In genomic region chr19:12712056-12712455, GRCh38 we compare ENCODE assay signal across 11 cellular contexts. TPM values are rescaled to one million over a fixed set of nuclear protein-coding genes. Genes with fewer than 3 reads are reported as not detected.
DNase-seq lines count a peak whose midpoint lies in the region; ATAC-seq and TF ChIP-seq lines count a peak whose summit lies in the region.
"Not testable (repeated sequence)": the region's sequence is repeated elsewhere in the genome, so short reads cannot be mapped to it uniquely, and the experiment has no call there.
"Had no signal": no experiment of that assay in that cellular context is flagged by ENCODE, and none has a peak within 500 bp of the region (broad histone marks: within the 10 kb centered on the region; RNA-seq: fewer than 3 reads in every experiment).

No MANE protein-coding gene starts in this region.

- not testable (repeated sequence) for H3K4me2 ChIP-seq in parathyroid adenoma (ENCODE audit: low read length)

- BruUV-seq in MCF 10A (replicated peaks; lab: Mats Ljungman, UMichigan), result not testable (repeated sequence)

- peak; percentile 21; the same call in 1 of the 2 replicates for TF ChIP-seq CTCF in HEK293 (tag by site-specific recombination; IDR thresholded peaks at IDR 0.05)
- TF ChIP-seq CTCF in MCF 10A (IDR thresholded peaks at IDR 0.05; ENCODE audit: unreplicated experiment), result peak; percentile 32
- TF ChIP-seq CTCF in heart left ventricle (IDR thresholded peaks at IDR 0.05), result peak in 10 of 12 donors; percentile 14 to 39 (median 31)
- TF ChIP-seq CTCF in parathyroid adenoma (IDR thresholded peaks at IDR 0.05), result peak; percentile 36
- TF ChIP-seq CTCF in upper lobe of left lung (IDR thresholded peaks at IDR 0.05), result peak; percentile 15 to 57 (median 34)

- not testable (repeated sequence) for H3K4me3 ChIP-seq in HEK293 (ENCODE audit: low read depth, low read length); heart left ventricle; parathyroid adenoma (ENCODE audit: low read depth, low read length); upper lobe of left lung

- not testable (repeated sequence) for TF ChIP-seq EP300 in upper lobe of left lung (IDR thresholded peaks at IDR 0.05)

- H3K27ac Mint-ChIP-seq in activated CD4-positive, alpha-beta T cell treated with anti-CD3 and anti-CD28 coated beads for 36 hours; MCF 10A (ENCODE audit: low read depth, unreplicated experiment): not testable (repeated sequence)

- not testable (repeated sequence) for H3K4me1 Mint-ChIP-seq in activated CD4-positive, alpha-beta T cell treated with anti-CD3 and anti-CD28 coated beads for 36 hours; MCF 10A (ENCODE audit: insufficient read depth, unreplicated experiment)

- not testable (repeated sequence) for H3K9me3 ChIP-seq in HEK293 (ENCODE audit: control insufficient read depth, insufficient read depth, low read depth, low read length); heart left ventricle; parathyroid adenoma (ENCODE audit: control insufficient read depth, low read length); upper lobe of left lung

- CTCF ChIA-PET in HEK293 (lab: Yijun Ruan, JAX) (interaction anchor here (0.6 kb wide), 1 partner anchor 696 kb away, joined by 4 read pairs; no protein-coding TSS in a partner anchor), MCF 10A (lab: Yijun Ruan, JAX) (interaction anchor here (0.6 to 2.1 kb wide), 3 partner anchors 22 to 1818 kb away, joined by 3 to 6 read pairs (median 5); partner anchors contain the start of gene TRIR)
- CTCF ChIA-PET in activated CD4-positive, alpha-beta T cell treated with anti-CD3 and anti-CD28 coated beads for 36 hours (lab: Charles Lee), result not testable (repeated sequence)

- H3K27ac ChIP-seq in HEK293 (ENCODE audit: extremely low read depth, low read depth, low read length); heart left ventricle; parathyroid adenoma; upper lobe of left lung: not testable (repeated sequence)

- peaks cover 52% of the 10 kb centered on the region for H3K36me3 Mint-ChIP-seq in activated CD4-positive, alpha-beta T cell treated with anti-CD3 and anti-CD28 coated beads for 36 hours (ENCODE audit: low read depth)
- peaks cover 96% of the 10 kb centered on the region for H3K36me3 Mint-ChIP-seq in MCF 10A (ENCODE audit: insufficient read depth, unreplicated experiment)

- TF ChIP-seq POLR2A in heart left ventricle (IDR thresholded peaks at IDR 0.05); upper lobe of left lung (IDR thresholded peaks at IDR 0.05): not testable (repeated sequence)

- H3K4me3 Mint-ChIP-seq in activated CD4-positive, alpha-beta T cell treated with anti-CD3 and anti-CD28 coated beads for 36 hours; MCF 10A (ENCODE audit: unreplicated experiment): not testable (repeated sequence)

- H3K9me3 Mint-ChIP-seq in activated CD4-positive, alpha-beta T cell treated with anti-CD3 and anti-CD28 coated beads for 36 hours (ENCODE audit: low read depth); MCF 10A (ENCODE audit: unreplicated experiment): not testable (repeated sequence)

- intact Hi-C loops in activated CD4-positive, alpha-beta T cell treated with anti-CD3 and anti-CD28 coated beads for 36 hours (cut with DNase I, micrococcal nuclease); MCF 10A (cut with micrococcal nuclease): not testable (repeated sequence)
- intact Hi-C loops in heart left ventricle (cut with DNase I), result loop anchor here in 1 of 10 donors (5.0 kb wide), 1 partner anchor 85 kb away; no protein-coding TSS in a partner anchor

- not testable (repeated sequence) for ATAC-seq in activated CD4-positive, alpha-beta T cell treated with anti-CD3 and anti-CD28 coated beads for 36 hours; heart left ventricle; upper lobe of left lung (ENCODE audit: low FRiP score in 2 of 2)

- H3K36me3 ChIP-seq in HEK293 (ENCODE audit: control insufficient read depth in 2 of 2, insufficient read depth in 1 of 2, low read length in 2 of 2) (peaks cover 64 to 94% of the 10 kb centered on the region in 2 experiments), heart left ventricle (peaks cover 2 to 97% (median 94%) of the 10 kb centered on the region in 9 donors), upper lobe of left lung (peaks cover 39 to 96% (median 77%) of the 10 kb centered on the region in 4 donors)
- H3K36me3 ChIP-seq in parathyroid adenoma (ENCODE audit: control insufficient read depth, insufficient read depth, low read length), result not testable (repeated sequence)

- H2AFZ ChIP-seq in parathyroid adenoma, result not testable (repeated sequence)

- not testable (repeated sequence) for H3K9ac ChIP-seq in parathyroid adenoma

- 38 to 46% (median 43%) methylated on average over 9 to 12 of the region's 14 CpGs for WGBS in heart left ventricle, 4 donors
- 61 to 91% methylated on average over 3 to 11 of the region's 14 CpGs for WGBS in upper lobe of left lung, 2 donors

- POLR2A ChIA-PET in HEK293 (lab: Yijun Ruan, JAX), result interaction anchor here (0.6 to 0.7 kb wide), 3 partner anchors 16 to 32 kb away, joined by 3 read pairs; partner anchors contain the start of genes DHPS and FBXW9
- POLR2A ChIA-PET in activated CD4-positive, alpha-beta T cell treated with anti-CD3 and anti-CD28 coated beads for 36 hours (lab: Charles Lee); MCF 10A (lab: Yijun Ruan, JAX): not testable (repeated sequence)

- H3K4me1 ChIP-seq in HEK293 (ENCODE audit: control insufficient read depth, insufficient read depth, low read length); heart left ventricle; parathyroid adenoma; upper lobe of left lung: not testable (repeated sequence)

- H3K79me2 ChIP-seq in parathyroid adenoma, result peaks cover 33% of the 10 kb centered on the region

- H3K27me3 ChIP-seq in heart left ventricle; parathyroid adenoma (ENCODE audit: control insufficient read depth, insufficient read depth, low read length); upper lobe of left lung: not testable (repeated sequence)

- H3K27me3 Mint-ChIP-seq in activated CD4-positive, alpha-beta T cell treated with anti-CD3 and anti-CD28 coated beads for 36 hours; MCF 10A (ENCODE audit: insufficient read depth, unreplicated experiment): not testable (repeated sequence)

- peak; percentile 31 for DNase-seq in activated CD4-positive, alpha-beta T cell treated with anti-CD3 and anti-CD28 coated beads for 36 hours
- not testable (repeated sequence) for DNase-seq in MCF 10A (ENCODE audit: unreplicated experiment); heart left ventricle
- DNase-seq in upper lobe of left lung, result peak in 1 of 2 donors; percentile 44

TF ChIP-seq in HEK293, 187 proteins besides CTCF, POLR2A, EP300 and RAD21:
- TF ChIP-seq ZNF654 (tag by site-specific recombination; IDR thresholded peaks at IDR 0.05; ENCODE audit: low read depth), result peak; percentile 28
- TF ChIP-seq ZNF629 (tag by site-specific recombination; IDR thresholded peaks at IDR 0.05), result 0 out of 2 replicates have a peak, but pooled peaks have one; percentile 22
- TF ChIP-seq ZBTB8A (tag by site-specific recombination; IDR thresholded peaks at IDR 0.05), result peak; percentile 65

RNA-seq across cellular contexts. Expression of gene TNPO2, which starts 11.7 kb away (rescaled TPM):
- 100 to 1,000 TPM in 1 of 2 experiments, 10 to 100 TPM in 1; 84.8 to 101 TPM for total RNA-seq in activated CD4-positive, alpha-beta T cell treated with anti-CD3 and anti-CD28 coated beads for 36 hours
- total RNA-seq in MCF 10A (2022) (74.7 and 89.5 TPM in 2 replicates), heart left ventricle (10 to 100 TPM; 33.7 to 57.4 (median 42.6) TPM), upper lobe of left lung (100 to 1,000 TPM in 1 of 6 donors, 10 to 100 TPM in 5; 43.5 to 124 (median 46.1) TPM)
- polyA plus RNA-seq in heart left ventricle, result 10 to 100 TPM; 18.0 to 29.2 TPM

RNA-seq across cellular contexts. Expression of gene FBXW9, which starts 15.6 kb away (rescaled TPM):
- total RNA-seq in activated CD4-positive, alpha-beta T cell treated with anti-CD3 and anti-CD28 coated beads for 36 hours, result 1 to 10 TPM; 8.3 to 8.8 TPM
- total RNA-seq in MCF 10A (2022) (10.8 and 13.8 TPM in 2 replicates), heart left ventricle (1 to 10 TPM; 1.5 to 3.6 (median 2.4) TPM), upper lobe of left lung (10 to 100 TPM in 2 of 6 donors, 1 to 10 TPM in 4; 6.5 to 13.7 (median 8.7) TPM)
- 1 to 10 TPM; 1.0 to 5.0 TPM for polyA plus RNA-seq in heart left ventricle

RNA-seq across cellular contexts. Expression of gene TRIR, which starts 22.4 kb away (rescaled TPM):
- 100 to 1,000 TPM; 160 to 215 TPM for total RNA-seq in activated CD4-positive, alpha-beta T cell treated with anti-CD3 and anti-CD28 coated beads for 36 hours
- total RNA-seq in MCF 10A (2022), result 139 and 146 TPM in 2 replicates
- total RNA-seq in heart left ventricle, result 100 to 1,000 TPM in 6 of 9 donors, 10 to 100 TPM in 3; 90.4 to 305 (median 118) TPM
- 100 to 1,000 TPM; 226 to 234 TPM for polyA plus RNA-seq in heart left ventricle
- total RNA-seq in upper lobe of left lung, result 100 to 1,000 TPM; 156 to 324 (median 261) TPM

RNA-seq across cellular contexts. Expression of gene GNG14, which starts 24.3 kb away (rescaled TPM):
- total RNA-seq in activated CD4-positive, alpha-beta T cell treated with anti-CD3 and anti-CD28 coated beads for 36 hours, result not detected
- not detected in 2 replicates for total RNA-seq in MCF 10A (2022)
- not detected for total RNA-seq in heart left ventricle
- not detected for polyA plus RNA-seq in heart left ventricle
- not detected for total RNA-seq in upper lobe of left lung
- total RNA-seq: aorta, left colon, mononuclear cell, RPMI7951, vagina had no signal
- polyA plus RNA-seq: aorta had no signal

RNA-seq across cellular contexts. Expression of gene GET3, which starts 25.2 kb away (rescaled TPM):
- total RNA-seq in activated CD4-positive, alpha-beta T cell treated with anti-CD3 and anti-CD28 coated beads for 36 hours, result 10 to 100 TPM; 53.7 to 61.9 TPM
- total RNA-seq in MCF 10A (2022), result 62.9 and 67.1 TPM in 2 replicates
- 10 to 100 TPM; 54.3 to 81.5 (median 61.8) TPM for total RNA-seq in heart left ventricle
- polyA plus RNA-seq in heart left ventricle, result 100 to 1,000 TPM in 1 of 2 donors, 10 to 100 TPM in 1; 76.3 to 133 TPM
- 10 to 100 TPM; 14.7 to 71.7 (median 49.8) TPM for total RNA-seq in upper lobe of left lung
